In genomic region chr7:137998250-137998649, GRCh38 we compare ENCODE assay signal across 14 cellular contexts. TPM values are rescaled to one million over a fixed set of nuclear protein-coding genes. Genes with fewer than 3 reads are reported as not detected.
DNase-seq lines count a peak whose midpoint lies in the region; ATAC-seq and TF ChIP-seq lines count a peak whose summit lies in the region.
"Had no signal": no experiment of that assay in that cellular context is flagged by ENCODE, and none has a peak within 500 bp of the region (broad histone marks: within the 10 kb centered on the region; RNA-seq: fewer than 3 reads in every experiment).

No MANE protein-coding gene starts in this region.

- peaks cover 22% of the 10 kb centered on the region for H3F3A ChIP-seq in MM.1S (ENCODE audit: insufficient read depth, low read length)

- H3K4me2 ChIP-seq in MM.1S (ENCODE audit: low read depth, low read length) (peak overlapping the region; percentile 15), osteoblast (ENCODE audit: insufficient read depth, low read length) (peak overlapping the region; percentile 96)

- CTCF ChIA-PET in AG04449 (lab: Yijun Ruan, JAX) = interaction anchor here (0.8 to 18.5 kb wide), 6 partner anchors 9 to 342 kb away, joined by 4 to 831 read pairs (median 9); no protein-coding TSS in a partner anchor

- H3K79me2 ChIP-seq in MM.1S (ENCODE audit: low read length) = peaks cover 85% of the 10 kb centered on the region
- peaks cover 86% of the 10 kb centered on the region for H3K79me2 ChIP-seq in osteoblast (ENCODE audit: insufficient read depth, low read length)

- no peaks in the 10 kb centered on the region for H3K9me2 ChIP-seq in MM.1S (replicated peaks; ENCODE audit: insufficient read depth, low read length)

- H3K4me3 ChIP-seq in AG04449 (ENCODE audit: low read depth, low read length) (peak overlapping the region; percentile 23; the same call in 1 of the 2 replicates), MM.1S (ENCODE audit: low read length) (no peak overlapping the region), coronary artery (peak overlapping the region; percentile 73), osteoblast (ENCODE audit: insufficient read depth, low read length) (peak overlapping the region; percentile 97)

- no peaks in the 10 kb centered on the region for H3K9me3 ChIP-seq in MM.1S (replicated peaks; ENCODE audit: insufficient read depth, low read length)
- H3K9me3 ChIP-seq in osteoblast (ENCODE audit: low read depth, low read length) = no peaks in the 10 kb centered on the region
- H3K9me3 ChIP-seq: BE2C, MG63 had no signal

- H3K4me1 ChIP-seq in MM.1S (ENCODE audit: low read length) = peaks cover 35% of the 10 kb centered on the region
- peaks cover 56% of the 10 kb centered on the region for H3K4me1 ChIP-seq in osteoblast (ENCODE audit: insufficient read depth, low read length)

- no peak for DNase-seq in AG04449 (ENCODE audit: low read depth, low spot score)
- DNase-seq in MM.1S = no peak
- no peak for DNase-seq in coronary artery (ENCODE audit: low spot score)
- no peak for DNase-seq in osteoblast (ENCODE audit: insufficient read length, low spot score, missing footprints)
- no peak for DNase-seq in midbrain (lab: John Stamatoyannopoulos, UW)
- no peak for DNase-seq in stimulated activated naive CD4-positive, alpha-beta T cell treated with Interleukin-2 at 50 U/mL for 16 hours (lab: John Stamatoyannopoulos, UW)
- DNase-seq: activated CD4-positive, alpha-beta memory T cell treated with anti-CD3 and anti-CD28 coated beads, Interleukin-2, amount 10 ng/mL, durations not matched to agents 7 days and 5 days; activated naive CD4-positive, alpha-beta T cell treated with Interleukin-2 at 50 U/mL for 16 hours; BE2C; MG63; NCI-H2227 treated with DMSO at 0.1 percent for 48 hours; T-helper 9 cell had no signal

- no peak overlapping the region for H3K9ac ChIP-seq in MM.1S (ENCODE audit: low read length)

- ATAC-seq in HG03135 (IDR thresholded peaks at IDR 0.05; ENCODE audit: unreplicated experiment) = no peak
- ATAC-seq in GM18870 (IDR thresholded peaks at IDR 0.05; ENCODE audit: unreplicated experiment) = no peak

- POLR2A ChIA-PET in AG04449 (lab: Yijun Ruan, JAX) = interaction anchor here (0.8 to 1.7 kb wide), 4 partner anchors 11 to 45 kb away, joined by 3 to 5 read pairs (median 4); no protein-coding TSS in a partner anchor

- H2AFZ ChIP-seq in MM.1S (ENCODE audit: low read length) = no peak overlapping the region
- no peak overlapping the region for H2AFZ ChIP-seq in osteoblast (ENCODE audit: low read length)

- H4K20me1 ChIP-seq in MM.1S (ENCODE audit: insufficient read depth, low read length) = no peaks in the 10 kb centered on the region
- H4K20me1 ChIP-seq in osteoblast (ENCODE audit: insufficient read depth, low read length) = peaks cover 3% of the 10 kb centered on the region

- H3K36me3 ChIP-seq in MM.1S (replicated peaks; ENCODE audit: insufficient read depth, low read length) = no peaks in the 10 kb centered on the region; the same call in 1 of the 2 replicates
- peaks cover 7% of the 10 kb centered on the region for H3K36me3 ChIP-seq in osteoblast (ENCODE audit: insufficient read depth, low read length)
- H3K36me3 ChIP-seq: BE2C had no signal

- H3K27ac ChIP-seq in MM.1S (ENCODE audit: low read length) = no peak overlapping the region
- peak overlapping the region; percentile 61 to 88 for H3K27ac ChIP-seq in coronary artery
- H3K27ac ChIP-seq in osteoblast (ENCODE audit: low read depth, low read length) = peak overlapping the region; percentile 99

- H3K27me3 ChIP-seq in MM.1S (replicated peaks; ENCODE audit: insufficient read depth, low read length) (no peaks in the 10 kb centered on the region), osteoblast (ENCODE audit: insufficient read depth, low read length) (no peaks in the 10 kb centered on the region)
- H3K27me3 ChIP-seq: BE2C, MG63 had no signal

- no peak for TF ChIP-seq CTCF in AG04449 (IDR thresholded peaks at IDR 0.05; ENCODE audit: insufficient read depth, low read length, missing control alignments)
- no peak for TF ChIP-seq CTCF in MM.1S (IDR thresholded peaks at IDR 0.05; ENCODE audit: low read length)
- TF ChIP-seq CTCF in coronary artery (IDR thresholded peaks at IDR 0.05) = no peak
- TF ChIP-seq CTCF in osteoblast (IDR thresholded peaks at IDR 0.05; ENCODE audit: extremely low read depth, low read depth, low read length) = no peak

RNA-seq across cellular contexts. Expression of gene CREB3L2, which starts 3.6 kb away (rescaled TPM):
- 26.5 and 28.6 TPM in 2 replicates for total RNA-seq in osteoblast
